Comparison of ENCODE assay signal across 8 cellular contexts in genomic region chr18:21739604-21740473, GRCh38. TPM values are rescaled to one million over a fixed set of nuclear protein-coding genes. Genes with fewer than 3 reads are reported as not detected.
DNase-seq lines count a peak whose midpoint lies in the region; ATAC-seq and TF ChIP-seq lines count a peak whose summit lies in the region.

No MANE protein-coding gene starts in this region.

- H3K9me3 ChIP-seq in heart right ventricle: peaks cover 0 to 10% (median 0%) of the 10 kb centered on the region in 11 donors

- DNase-seq in heart right ventricle: peak; percentile 11 to 18
- no peak for DNase-seq in activated CD4-positive, CD25-positive, alpha-beta regulatory T cell treated with anti-CD3 and anti-CD28 coated beads, Interleukin-2, amount 50 U/mL, for 72 hours
- DNase-seq in islet precursor cell: no peak

- H3K4me1 ChIP-seq in ACC112 (ENCODE audit: control insufficient read depth, insufficient read depth, low read length, unreplicated experiment): peaks cover 13% of the 10 kb centered on the region
- H3K4me1 ChIP-seq in heart right ventricle: peaks cover 0 to 41% (median 16%) of the 10 kb centered on the region in 9 donors

- peaks cover 30% of the 10 kb centered on the region for H3K79me2 ChIP-seq in ACC112 (ENCODE audit: control insufficient read depth, insufficient read depth, low read length, unreplicated experiment)

- intact Hi-C loops in heart right ventricle (cut with DNase I): loop anchor here in 6 of 10 donors (1.0 to 10.0 kb wide), 7 partner anchors 35 to 1235 kb away; partner anchors contain the start of genes ABHD3 (in 3 of the 6) and ESCO1 (in 2 of the 6)

- ATAC-seq in GM19043 (IDR thresholded peaks at IDR 0.05; ENCODE audit: low read depth, unreplicated experiment): peak; percentile 11
- ATAC-seq in HG03280 (IDR thresholded peaks at IDR 0.05; ENCODE audit: unreplicated experiment): peak; percentile 1
- peak in 4 of 8 donors; percentile 1 to 5 (median 2) for ATAC-seq in heart right ventricle

- H3K36me3 ChIP-seq in ACC112 (ENCODE audit: insufficient read depth, low read length) (no peaks in the 10 kb centered on the region), heart right ventricle (no peaks in the 10 kb centered on the region)

- peak overlapping the region; percentile 64 for H2AFZ ChIP-seq in ACC112 (ENCODE audit: low read length, unreplicated experiment)

- 48 to 52% methylated on average over 19 of the region's 19 CpGs for WGBS in heart right ventricle, 2 donors

- H3K4me3 ChIP-seq in ACC112 (ENCODE audit: low read depth, low read length): peak overlapping the region; percentile 99
- peak overlapping the region; percentile 87 for H3K4me3 ChIP-seq in WI38 (ENCODE audit: low read depth, low read length)
- H3K4me3 ChIP-seq in heart right ventricle: peak overlapping the region in 9 of 10 donors; percentile 74 to 99 (median 90)
- H3K4me3 ChIP-seq in skin epidermis: peak overlapping the region; percentile 80 to 99 (median 94)

- no peaks in the 10 kb centered on the region for H3K27me3 ChIP-seq in ACC112 (ENCODE audit: insufficient read depth, low read length)
- no peaks in the 10 kb centered on the region for H3K27me3 ChIP-seq in heart right ventricle

- H3K27ac ChIP-seq in ACC112 (ENCODE audit: low read depth, low read length) (peak overlapping the region; percentile 94; the same call in 1 of the 2 replicates), heart right ventricle (peak overlapping the region in 9 of 10 donors; percentile 16 to 99 (median 96)), skin epidermis (peak overlapping the region in 13 of 21 experiments; percentile 35 to 99 (median 97))

- no peak for TF ChIP-seq CTCF in WI38 (IDR thresholded peaks at IDR 0.05; ENCODE audit: low read depth, low read length)
- TF ChIP-seq CTCF in heart right ventricle (IDR thresholded peaks at IDR 0.05): no peak

RNA-seq across cellular contexts. Expression of gene MIB1, which starts 0.8 kb away (rescaled TPM):
- 10 to 100 TPM; 16.8 to 32.2 (median 26.2) TPM for total RNA-seq in heart right ventricle
- polyA plus RNA-seq in heart right ventricle: 1 to 10 TPM; 3.7 to 4.0 TPM

RNA-seq across cellular contexts. Expression of gene ABHD3, which starts 35.3 kb away (rescaled TPM):
- 1 to 10 TPM; 2.2 to 7.7 (median 3.7) TPM for total RNA-seq in heart right ventricle
- 10 to 100 TPM in 1 of 2 donors, 1 to 10 TPM in 1; 8.6 to 28.2 TPM for polyA plus RNA-seq in heart right ventricle

Comparison
In these comparisons a context has a peak if more than half of its experiments do, and no peak if none do; other contexts are left out.
1. DNase-seq: peak in heart right ventricle (2 of 2); none in activated CD4-positive, CD25-positive, alpha-beta regulatory T cell treated with anti-CD3 and anti-CD28 coated beads, Interleukin-2, amount 50 U/mL, for 72 hours (single experiment) and islet precursor cell (single experiment).
2. Peak in every context shown above with its lines, with median percentiles within 50 percentile points of each other: H3K27ac ChIP-seq and H3K4me3 ChIP-seq.